Comparison of ENCODE assay signal across 1 cellular context in the genomic region with DNA sequence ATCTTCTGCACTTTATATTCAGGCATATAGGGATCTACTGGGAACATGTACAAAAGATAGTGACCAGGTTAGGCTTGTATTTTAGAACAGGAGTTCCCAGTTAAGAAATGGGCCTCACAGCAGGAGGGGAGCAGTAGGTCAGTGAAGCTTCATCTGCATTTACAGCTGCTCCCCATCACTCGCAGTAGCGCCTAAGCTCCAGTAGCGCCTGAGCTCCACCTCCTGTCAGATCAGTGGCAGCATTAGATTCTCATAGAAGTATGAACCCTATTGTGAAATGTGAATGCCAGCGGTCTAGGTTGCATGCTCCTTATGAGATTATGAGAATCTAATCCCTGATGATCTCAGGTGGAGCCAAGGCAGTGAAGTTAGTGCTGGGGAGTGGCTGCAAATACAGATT.
A peak's percentile ranks its signal among the peaks of the same experiment; 100 is the strongest.
TF ChIP-seq lines count a peak whose summit lies in the region.

No MANE protein-coding gene starts in this region.

TF ChIP-seq in GM23338, 12 proteins besides CTCF, POLR2A, EP300 and RAD21:
- TF ChIP-seq, protein P1, sequence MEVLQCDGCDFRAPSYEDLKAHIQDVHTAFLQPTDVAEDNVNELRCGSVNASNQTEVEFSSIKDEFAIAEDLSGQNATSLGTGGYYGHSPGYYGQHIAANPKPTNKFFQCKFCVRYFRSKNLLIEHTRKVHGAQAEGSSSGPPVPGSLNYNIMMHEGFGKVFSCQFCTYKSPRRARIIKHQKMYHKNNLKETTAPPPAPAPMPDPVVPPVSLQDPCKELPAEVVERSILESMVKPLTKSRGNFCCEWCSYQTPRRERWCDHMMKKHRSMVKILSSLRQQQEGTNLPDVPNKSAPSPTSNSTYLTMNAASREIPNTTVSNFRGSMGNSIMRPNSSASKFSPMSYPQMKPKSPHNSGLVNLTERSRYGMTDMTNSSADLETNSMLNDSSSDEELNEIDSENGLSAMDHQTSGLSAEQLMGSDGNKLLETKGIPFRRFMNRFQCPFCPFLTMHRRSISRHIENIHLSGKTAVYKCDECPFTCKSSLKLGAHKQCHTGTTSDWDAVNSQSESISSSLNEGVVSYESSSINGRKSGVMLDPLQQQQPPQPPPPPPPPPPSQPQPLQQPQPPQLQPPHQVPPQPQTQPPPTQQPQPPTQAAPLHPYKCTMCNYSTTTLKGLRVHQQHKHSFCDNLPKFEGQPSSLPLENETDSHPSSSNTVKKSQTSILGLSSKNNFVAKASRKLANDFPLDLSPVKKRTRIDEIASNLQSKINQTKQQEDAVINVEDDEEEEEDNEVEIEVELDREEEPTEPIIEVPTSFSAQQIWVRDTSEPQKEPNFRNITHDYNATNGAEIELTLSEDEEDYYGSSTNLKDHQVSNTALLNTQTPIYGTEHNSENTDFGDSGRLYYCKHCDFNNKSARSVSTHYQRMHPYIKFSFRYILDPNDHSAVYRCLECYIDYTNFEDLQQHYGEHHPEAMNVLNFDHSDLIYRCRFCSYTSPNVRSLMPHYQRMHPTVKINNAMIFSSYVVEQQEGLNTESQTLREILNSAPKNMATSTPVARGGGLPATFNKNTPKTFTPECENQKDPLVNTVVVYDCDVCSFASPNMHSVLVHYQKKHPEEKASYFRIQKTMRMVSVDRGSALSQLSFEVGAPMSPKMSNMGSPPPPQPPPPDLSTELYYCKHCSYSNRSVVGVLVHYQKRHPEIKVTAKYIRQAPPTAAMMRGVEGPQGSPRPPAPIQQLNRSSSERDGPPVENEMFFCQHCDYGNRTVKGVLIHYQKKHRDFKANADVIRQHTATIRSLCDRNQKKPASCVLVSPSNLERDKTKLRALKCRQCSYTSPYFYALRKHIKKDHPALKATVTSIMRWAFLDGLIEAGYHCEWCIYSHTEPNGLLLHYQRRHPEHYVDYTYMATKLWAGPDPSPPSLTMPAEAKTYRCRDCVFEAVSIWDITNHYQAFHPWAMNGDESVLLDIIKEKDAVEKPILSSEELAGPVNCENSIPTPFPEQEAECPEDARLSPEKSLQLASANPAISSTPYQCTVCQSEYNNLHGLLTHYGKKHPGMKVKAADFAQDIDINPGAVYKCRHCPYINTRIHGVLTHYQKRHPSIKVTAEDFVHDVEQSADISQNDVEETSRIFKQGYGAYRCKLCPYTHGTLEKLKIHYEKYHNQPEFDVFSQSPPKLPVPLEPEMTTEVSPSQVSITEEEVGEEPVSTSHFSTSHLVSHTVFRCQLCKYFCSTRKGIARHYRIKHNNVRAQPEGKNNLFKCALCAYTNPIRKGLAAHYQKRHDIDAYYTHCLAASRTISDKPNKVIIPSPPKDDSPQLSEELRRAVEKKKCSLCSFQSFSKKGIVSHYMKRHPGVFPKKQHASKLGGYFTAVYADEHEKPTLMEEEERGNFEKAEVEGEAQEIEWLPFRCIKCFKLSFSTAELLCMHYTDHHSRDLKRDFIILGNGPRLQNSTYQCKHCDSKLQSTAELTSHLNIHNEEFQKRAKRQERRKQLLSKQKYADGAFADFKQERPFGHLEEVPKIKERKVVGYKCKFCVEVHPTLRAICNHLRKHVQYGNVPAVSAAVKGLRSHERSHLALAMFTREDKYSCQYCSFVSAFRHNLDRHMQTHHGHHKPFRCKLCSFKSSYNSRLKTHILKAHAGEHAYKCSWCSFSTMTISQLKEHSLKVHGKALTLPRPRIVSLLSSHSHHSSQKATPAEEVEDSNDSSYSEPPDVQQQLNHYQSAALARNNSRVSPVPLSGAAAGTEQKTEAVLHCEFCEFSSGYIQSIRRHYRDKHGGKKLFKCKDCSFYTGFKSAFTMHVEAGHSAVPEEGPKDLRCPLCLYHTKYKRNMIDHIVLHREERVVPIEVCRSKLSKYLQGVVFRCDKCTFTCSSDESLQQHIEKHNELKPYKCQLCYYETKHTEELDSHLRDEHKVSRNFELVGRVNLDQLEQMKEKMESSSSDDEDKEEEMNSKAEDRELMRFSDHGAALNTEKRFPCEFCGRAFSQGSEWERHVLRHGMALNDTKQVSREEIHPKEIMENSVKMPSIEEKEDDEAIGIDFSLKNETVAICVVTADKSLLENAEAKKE (CRISPR knock-in tag; IDR thresholded peaks at IDR 0.05): 0 out of 2 replicates have a peak, but pooled peaks have one; percentile 12
- no peak for TF ChIP-seq EZH2phosphoT487 (IDR thresholded peaks at IDR 0.05; ENCODE audit: unreplicated experiment)
- TF ChIP-seq, protein P2, sequence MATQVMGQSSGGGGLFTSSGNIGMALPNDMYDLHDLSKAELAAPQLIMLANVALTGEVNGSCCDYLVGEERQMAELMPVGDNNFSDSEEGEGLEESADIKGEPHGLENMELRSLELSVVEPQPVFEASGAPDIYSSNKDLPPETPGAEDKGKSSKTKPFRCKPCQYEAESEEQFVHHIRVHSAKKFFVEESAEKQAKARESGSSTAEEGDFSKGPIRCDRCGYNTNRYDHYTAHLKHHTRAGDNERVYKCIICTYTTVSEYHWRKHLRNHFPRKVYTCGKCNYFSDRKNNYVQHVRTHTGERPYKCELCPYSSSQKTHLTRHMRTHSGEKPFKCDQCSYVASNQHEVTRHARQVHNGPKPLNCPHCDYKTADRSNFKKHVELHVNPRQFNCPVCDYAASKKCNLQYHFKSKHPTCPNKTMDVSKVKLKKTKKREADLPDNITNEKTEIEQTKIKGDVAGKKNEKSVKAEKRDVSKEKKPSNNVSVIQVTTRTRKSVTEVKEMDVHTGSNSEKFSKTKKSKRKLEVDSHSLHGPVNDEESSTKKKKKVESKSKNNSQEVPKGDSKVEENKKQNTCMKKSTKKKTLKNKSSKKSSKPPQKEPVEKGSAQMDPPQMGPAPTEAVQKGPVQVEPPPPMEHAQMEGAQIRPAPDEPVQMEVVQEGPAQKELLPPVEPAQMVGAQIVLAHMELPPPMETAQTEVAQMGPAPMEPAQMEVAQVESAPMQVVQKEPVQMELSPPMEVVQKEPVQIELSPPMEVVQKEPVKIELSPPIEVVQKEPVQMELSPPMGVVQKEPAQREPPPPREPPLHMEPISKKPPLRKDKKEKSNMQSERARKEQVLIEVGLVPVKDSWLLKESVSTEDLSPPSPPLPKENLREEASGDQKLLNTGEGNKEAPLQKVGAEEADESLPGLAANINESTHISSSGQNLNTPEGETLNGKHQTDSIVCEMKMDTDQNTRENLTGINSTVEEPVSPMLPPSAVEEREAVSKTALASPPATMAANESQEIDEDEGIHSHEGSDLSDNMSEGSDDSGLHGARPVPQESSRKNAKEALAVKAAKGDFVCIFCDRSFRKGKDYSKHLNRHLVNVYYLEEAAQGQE (IDR thresholded peaks at IDR 0.05; ENCODE audit: unreplicated experiment): no peak
- TF ChIP-seq NANOG (IDR thresholded peaks at IDR 0.05; ENCODE audit: borderline replicate concordance): no peak
- TF ChIP-seq POLR2AphosphoS5 (IDR thresholded peaks at IDR 0.05; ENCODE audit: low read depth): no peak
